In the genomic region with DNA sequence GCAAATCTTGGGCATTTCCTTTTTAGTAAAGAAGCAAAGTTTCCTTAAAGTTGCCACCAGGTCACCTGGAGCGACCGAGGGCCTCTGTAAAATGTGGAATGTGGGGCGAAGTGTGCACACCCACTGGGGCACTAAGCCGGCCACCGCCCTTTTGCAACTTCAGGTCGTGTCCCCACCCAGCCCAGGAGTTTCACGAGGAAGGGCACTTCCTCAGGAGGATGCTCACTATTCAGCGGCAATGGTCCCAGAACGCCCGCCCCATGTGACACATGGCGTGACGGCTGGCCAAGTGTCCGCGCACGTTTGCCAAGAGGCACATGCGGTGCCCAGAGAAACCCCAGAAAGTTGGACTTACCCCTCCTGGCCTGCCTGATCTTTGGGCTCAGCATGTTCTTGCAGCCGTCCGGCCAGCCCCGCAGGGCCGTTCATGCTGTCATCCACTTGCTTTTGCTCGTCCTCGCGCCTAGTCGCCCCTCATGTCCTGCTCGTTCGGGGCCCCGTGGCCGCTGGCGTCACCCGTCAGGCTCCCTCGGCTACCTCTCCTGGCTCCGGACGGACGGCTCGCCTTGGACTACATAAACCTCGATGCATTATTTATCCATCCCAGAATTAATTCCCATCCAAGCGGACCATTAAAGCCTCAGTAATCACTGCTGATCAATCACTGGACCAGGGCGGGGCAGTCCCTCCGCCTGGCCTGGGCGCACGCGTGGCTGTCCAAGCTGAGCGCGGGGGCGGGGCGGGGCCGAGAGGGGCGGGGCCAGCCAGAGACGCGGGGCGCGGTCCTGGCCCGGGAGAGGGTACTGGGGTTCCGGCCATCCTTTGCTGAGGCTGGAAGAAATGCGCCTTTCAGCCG, we compare ENCODE assay signal across 8 cellular contexts. TPM values are rescaled to one million over a fixed set of nuclear protein-coding genes. Genes with fewer than 3 reads are reported as not detected.
A peak's percentile ranks its signal among the peaks of the same experiment; 100 is the strongest.
DNase-seq lines count a peak whose midpoint lies in the region; ATAC-seq, FAIRE-seq and TF ChIP-seq lines count a peak whose summit lies in the region.

A gene with protein sequence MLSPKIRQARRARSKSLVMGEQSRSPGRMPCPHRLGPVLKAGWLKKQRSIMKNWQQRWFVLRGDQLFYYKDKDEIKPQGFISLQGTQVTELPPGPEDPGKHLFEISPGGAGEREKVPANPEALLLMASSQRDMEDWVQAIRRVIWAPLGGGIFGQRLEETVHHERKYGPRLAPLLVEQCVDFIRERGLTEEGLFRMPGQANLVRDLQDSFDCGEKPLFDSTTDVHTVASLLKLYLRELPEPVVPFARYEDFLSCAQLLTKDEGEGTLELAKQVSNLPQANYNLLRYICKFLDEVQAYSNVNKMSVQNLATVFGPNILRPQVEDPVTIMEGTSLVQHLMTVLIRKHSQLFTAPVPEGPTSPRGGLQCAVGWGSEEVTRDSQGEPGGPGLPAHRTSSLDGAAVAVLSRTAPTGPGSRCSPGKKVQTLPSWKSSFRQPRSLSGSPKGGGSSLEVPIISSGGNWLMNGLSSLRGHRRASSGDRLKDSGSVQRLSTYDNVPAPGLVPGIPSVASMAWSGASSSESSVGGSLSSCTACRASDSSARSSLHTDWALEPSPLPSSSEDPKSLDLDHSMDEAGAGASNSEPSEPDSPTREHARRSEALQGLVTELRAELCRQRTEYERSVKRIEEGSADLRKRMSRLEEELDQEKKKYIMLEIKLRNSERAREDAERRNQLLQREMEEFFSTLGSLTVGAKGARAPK (minus strand): TSS at position 666 of the 856 bp plus-strand sequence. CDS start 277 bp downstream, at position 389.

- WGBS in pancreas, 2 donors: 8 to 10% methylated on average over 56 of the region's 56 CpGs

- no peaks in the 10 kb centered on the region for H3K9me3 ChIP-seq in cardiac muscle cell (ENCODE audit: low read depth)
- no peaks in the 10 kb centered on the region for H3K9me3 ChIP-seq in pancreas

- H3K4me3 ChIP-seq in cardiac muscle cell: peak within 1 kb of the TSS; percentile 16
- peak within 1 kb of the TSS in 3 of 4 donors; percentile 16 to 41 (median 21) for H3K4me3 ChIP-seq in pancreas

- peak within 1 kb of the TSS; percentile 36 for H3K4me3 Mint-ChIP-seq in activated naive CD8-positive, alpha-beta T cell treated with anti-CD3 and anti-CD28 coated beads for 36 hours
- no peak within 1 kb of the TSS for H3K4me3 Mint-ChIP-seq in T-helper 2 cell treated with Interferon-gamma antibody and Interleukin-4, amounts not matched to agents 5 μg/mL and 100 μg/mL, for 36 hours

- DNase-seq in CD1c-positive myeloid dendritic cell (ENCODE audit: extremely low spot score) (peak; percentile 64), HCEC 1CT (peak; percentile 78), cardiac muscle cell (ENCODE audit: low read depth in 1 of 2, low spot score in 1 of 2) (peak; percentile 43 to 50), pancreas (peak in 2 of 6 donors; percentile 41 to 73), SHP77 (lab: John Stamatoyannopoulos, UW) (no peak)
- no peak for DNase-seq in activated naive CD8-positive, alpha-beta T cell treated with anti-CD3 and anti-CD28 coated beads for 36 hours
- DNase-seq in T-helper 2 cell treated with Interferon-gamma antibody and Interleukin-4, amounts not matched to agents 5 μg/mL and 100 μg/mL, for 36 hours (ENCODE audit: low spot score): no peak

- H3K27me3 ChIP-seq in cardiac muscle cell (peaks cover 30% of the 10 kb centered on the region), pancreas (peaks cover 0 to 8% (median 2%) of the 10 kb centered on the region in 4 donors)

- no peaks in the 10 kb centered on the region for H3K4me1 ChIP-seq in cardiac muscle cell (ENCODE audit: low read depth)
- peaks cover 0 to 3% (median 0%) of the 10 kb centered on the region in 3 donors for H3K4me1 ChIP-seq in pancreas

- peaks cover 42% of the 10 kb centered on the region for H3K27me3 Mint-ChIP-seq in activated naive CD8-positive, alpha-beta T cell treated with anti-CD3 and anti-CD28 coated beads for 36 hours
- H3K27me3 Mint-ChIP-seq in T-helper 2 cell treated with Interferon-gamma antibody and Interleukin-4, amounts not matched to agents 5 μg/mL and 100 μg/mL, for 36 hours (ENCODE audit: low read depth): peaks cover 37% of the 10 kb centered on the region

- H3K36me3 Mint-ChIP-seq in activated naive CD8-positive, alpha-beta T cell treated with anti-CD3 and anti-CD28 coated beads for 36 hours: no peaks in the 10 kb centered on the region
- H3K36me3 Mint-ChIP-seq in T-helper 2 cell treated with Interferon-gamma antibody and Interleukin-4, amounts not matched to agents 5 μg/mL and 100 μg/mL, for 36 hours (ENCODE audit: low read depth): no peaks in the 10 kb centered on the region

- TF ChIP-seq CTCF in cardiac muscle cell (IDR thresholded peaks at IDR 0.05; ENCODE audit: low read depth, low read length) (no peak), pancreas (IDR thresholded peaks at IDR 0.05) (no peak)

- H3K9me3 Mint-ChIP-seq in activated naive CD8-positive, alpha-beta T cell treated with anti-CD3 and anti-CD28 coated beads for 36 hours: no peaks in the 10 kb centered on the region
- no peaks in the 10 kb centered on the region for H3K9me3 Mint-ChIP-seq in T-helper 2 cell treated with Interferon-gamma antibody and Interleukin-4, amounts not matched to agents 5 μg/mL and 100 μg/mL, for 36 hours

- ATAC-seq in pancreas (peak; percentile 60 to 85 (median 80)), GM19467 (IDR thresholded peaks at IDR 0.05; ENCODE audit: unreplicated experiment) (no peak)

- no peak within 1 kb of the TSS for H3K27ac Mint-ChIP-seq in activated naive CD8-positive, alpha-beta T cell treated with anti-CD3 and anti-CD28 coated beads for 36 hours
- H3K27ac Mint-ChIP-seq in T-helper 2 cell treated with Interferon-gamma antibody and Interleukin-4, amounts not matched to agents 5 μg/mL and 100 μg/mL, for 36 hours: no peak within 1 kb of the TSS

- intact Hi-C loops in pancreas (cut with DNase I): loop anchor here in 1 of 3 donors (10.0 kb wide), 1 partner anchor 50 kb away; no protein-coding TSS in a partner anchor

- H3K36me3 ChIP-seq in cardiac muscle cell: no peaks in the 10 kb centered on the region
- H3K36me3 ChIP-seq in pancreas: no peaks in the 10 kb centered on the region

- peaks cover 3% of the 10 kb centered on the region for H3K4me1 Mint-ChIP-seq in activated naive CD8-positive, alpha-beta T cell treated with anti-CD3 and anti-CD28 coated beads for 36 hours
- no peaks in the 10 kb centered on the region for H3K4me1 Mint-ChIP-seq in T-helper 2 cell treated with Interferon-gamma antibody and Interleukin-4, amounts not matched to agents 5 μg/mL and 100 μg/mL, for 36 hours (ENCODE audit: low read depth)

- no peak for FAIRE-seq in pancreas (lab: Jason Lieb, UNC)

- no peak within 1 kb of the TSS for H3K27ac ChIP-seq in cardiac muscle cell
- no peak within 1 kb of the TSS for H3K27ac ChIP-seq in pancreas

RNA-seq across cellular contexts. Expression of the gene that starts here (rescaled TPM):
- total RNA-seq in activated naive CD8-positive, alpha-beta T cell treated with anti-CD3 and anti-CD28 coated beads for 36 hours: not detected
- total RNA-seq in cardiac muscle cell (3.2 and 4.9 TPM in 2 replicates), pancreas (1 to 10 TPM; 1.1 to 6.0 (median 1.8) TPM)
- polyA plus RNA-seq in cardiac muscle cell (1.6 and 7.8 TPM in 2 replicates), pancreas (1 to 10 TPM; 1.8 to 2.3 TPM)

Comparison
In these comparisons a context has a peak if more than half of its experiments do, and no peak if none do; other contexts are left out.
1. DNase-seq: peak in CD1c-positive myeloid dendritic cell (single experiment), HCEC 1CT (single experiment) and cardiac muscle cell (2 of 2); none in activated naive CD8-positive, alpha-beta T cell treated with anti-CD3 and anti-CD28 coated beads for 36 hours (single experiment), SHP77 (0 of 2) and T-helper 2 cell treated with Interferon-gamma antibody and Interleukin-4, amounts not matched to agents 5 μg/mL and 100 μg/mL, for 36 hours (single experiment).